7 cellular contexts compared by ENCODE assay signal in the genomic region with DNA sequence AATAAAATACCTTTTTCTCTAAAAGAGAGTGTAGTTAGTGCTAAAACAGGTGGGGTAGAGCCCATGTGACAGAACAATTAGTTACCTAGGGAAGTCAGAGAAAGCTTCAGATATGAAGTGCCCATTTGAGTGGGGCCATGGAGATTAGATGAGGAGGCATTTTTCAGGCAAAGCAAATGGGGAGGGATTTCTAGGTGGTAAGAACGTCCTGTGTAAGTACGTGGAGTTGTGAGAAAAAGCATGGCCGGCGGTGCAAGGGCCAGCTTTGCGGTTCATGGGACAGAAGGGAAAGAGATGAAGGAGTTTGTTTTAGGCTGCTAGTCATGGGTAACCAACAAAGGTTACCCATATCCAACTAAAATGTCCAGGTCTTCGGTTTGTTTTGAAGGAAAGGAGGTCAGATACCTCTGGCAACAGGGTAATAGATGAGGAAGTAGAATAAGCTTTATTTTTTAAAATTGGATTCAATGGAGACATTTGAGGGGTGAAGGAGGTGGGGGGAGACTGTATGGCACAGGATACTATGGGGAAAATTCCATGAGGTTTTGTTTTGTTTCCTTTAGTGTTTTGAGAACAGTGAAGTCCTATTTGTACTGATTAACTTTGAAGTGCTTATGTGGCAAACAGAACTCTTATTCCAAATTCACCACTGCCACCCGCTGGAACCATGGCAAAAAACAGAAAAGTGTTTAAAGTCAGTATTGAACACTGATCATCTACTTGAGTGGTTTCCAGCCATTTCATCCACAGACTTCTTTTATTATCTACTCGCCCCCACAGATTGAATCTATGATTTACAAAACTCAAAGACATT. TPM values are rescaled to one million over a fixed set of nuclear protein-coding genes. Genes with fewer than 3 reads are reported as not detected.
DNase-seq lines count a peak whose midpoint lies in the region; ATAC-seq and TF ChIP-seq lines count a peak whose summit lies in the region.

No MANE protein-coding gene starts in this region.

- WGBS in body of pancreas, 2 donors, result 50 to 51% methylated on average over 8 of the region's 8 CpGs
- no CpG with 5 or more reads among the region's 8 CpGs for WGBS in neuronal stem cell (ENCODE audit: extremely low coverage in 2 of 2, insufficient read length in 2 of 2, insufficient replicate concordance in 1 of 2), 2 donors
- 57 to 66% (median 59%) methylated on average over 8 of the region's 8 CpGs for WGBS in heart left ventricle, 4 donors

- TF ChIP-seq CTCF in body of pancreas (IDR thresholded peaks at IDR 0.05) (peak in 5 of 7 experiments; percentile 14 to 57 (median 47)), heart left ventricle (IDR thresholded peaks at IDR 0.05) (peak in 4 of 12 donors; percentile 6 to 21 (median 12))

- H3K4ac ChIP-seq in neuronal stem cell (ENCODE audit: low read length), result no peak overlapping the region

- no peak overlapping the region for H4K8ac ChIP-seq in neuronal stem cell (ENCODE audit: low read depth, low read length)

- no peak overlapping the region for H3K9ac ChIP-seq in neuronal stem cell (ENCODE audit: low read depth, low read length, poor library complexity)

- intact Hi-C loops in body of pancreas (cut with DNase I), result no loop called here
- intact Hi-C loops in heart left ventricle (cut with DNase I), result no loop called here

- H2BK5ac ChIP-seq in neuronal stem cell (ENCODE audit: low read length), result no peak overlapping the region

- no peak overlapping the region for H2AK5ac ChIP-seq in neuronal stem cell (ENCODE audit: low read depth, low read length)

- H3K4me1 ChIP-seq in body of pancreas (no peaks in the 10 kb centered on the region), neuronal stem cell (ENCODE audit: control insufficient read depth in 2 of 2, insufficient read depth in 1 of 2, low read depth in 1 of 2, low read length in 2 of 2) (peaks cover 0 to 4% of the 10 kb centered on the region in 2 donors), heart left ventricle (no peaks in the 10 kb centered on the region)

- H3K9me3 ChIP-seq in MG63, result no peaks in the 10 kb centered on the region
- H3K9me3 ChIP-seq in body of pancreas, result no peaks in the 10 kb centered on the region
- no peaks in the 10 kb centered on the region for H3K9me3 ChIP-seq in neuronal stem cell (replicated peaks in 1 of 2; ENCODE audit: control insufficient read depth in 2 of 2, insufficient read depth in 1 of 2, low read depth in 1 of 2, low read length in 2 of 2)
- H3K9me3 ChIP-seq in heart left ventricle, result no peaks in the 10 kb centered on the region

- no peaks in the 10 kb centered on the region for H3K79me1 ChIP-seq in neuronal stem cell (ENCODE audit: low read depth, low read length)

- no peak overlapping the region for H3K23ac ChIP-seq in neuronal stem cell (ENCODE audit: low read depth, low read length, poor library complexity)

- no peak overlapping the region for H3K14ac ChIP-seq in neuronal stem cell (ENCODE audit: low read length)

- H2BK15ac ChIP-seq in neuronal stem cell (ENCODE audit: low read length), result no peak overlapping the region

- H2BK120ac ChIP-seq in neuronal stem cell (ENCODE audit: low read depth, low read length), result no peak overlapping the region

- H3K27ac ChIP-seq in body of pancreas (no peak overlapping the region), neuronal stem cell (replicated peaks; ENCODE audit: low read length) (no peak overlapping the region), heart left ventricle (no peak overlapping the region)

- H2AFZ ChIP-seq in neuronal stem cell (ENCODE audit: low read length), result no peak overlapping the region

- ATAC-seq in body of pancreas (peak; percentile 56), heart left ventricle (no peak)

- no peak overlapping the region for H2BK12ac ChIP-seq in neuronal stem cell (ENCODE audit: low read length)

- no peak overlapping the region for H4K91ac ChIP-seq in neuronal stem cell (ENCODE audit: low read depth, low read length, poor library complexity)

- no peaks in the 10 kb centered on the region for H3K27me3 ChIP-seq in MG63
- no peaks in the 10 kb centered on the region for H3K27me3 ChIP-seq in body of pancreas
- H3K27me3 ChIP-seq in neuronal stem cell (ENCODE audit: control insufficient read depth in 3 of 3, insufficient read depth in 3 of 3, low read depth in 1 of 3, low read length in 3 of 3), result peaks cover 0 to 6% (median 0%) of the 10 kb centered on the region in 3 experiments
- H3K27me3 ChIP-seq in heart left ventricle, result peaks cover 0 to 15% (median 0%) of the 10 kb centered on the region in 9 donors

- H3K4me2 ChIP-seq in neuronal stem cell (ENCODE audit: insufficient read depth, low read length, poor library complexity, severe bottlenecking), result no peak overlapping the region

- TF ChIP-seq POLR2A in body of pancreas (IDR thresholded peaks at IDR 0.05), result no peak
- no peak for TF ChIP-seq POLR2A in heart left ventricle (IDR thresholded peaks at IDR 0.05)

- H3K18ac ChIP-seq in neuronal stem cell (ENCODE audit: low read length), result peak overlapping the region; percentile 35

- H3K4me3 ChIP-seq in MG63, result no peak overlapping the region
- H3K4me3 ChIP-seq in body of pancreas, result no peak overlapping the region
- no peak overlapping the region for H3K4me3 ChIP-seq in neuronal stem cell (ENCODE audit: low read length in 2 of 2)
- H3K4me3 ChIP-seq in heart left ventricle, result no peak overlapping the region

- peak; percentile 47 for DNase-seq in ELR (ENCODE audit: low read depth)
- DNase-seq in MG63, result peak; percentile 33
- peak; percentile 24 to 53 (median 42) for DNase-seq in body of pancreas
- peak; percentile 29 for DNase-seq in neuronal stem cell (ENCODE audit: low spot score)
- DNase-seq in stimulated activated CD8-positive, alpha-beta memory T cell treated with anti-CD3 and anti-CD28 coated beads, Interleukin-4, amount 100 ng/mL, for 48 hours, result no peak
- DNase-seq in heart left ventricle, result no peak
- DNase-seq in foreskin melanocyte, result no peak

- no peaks in the 10 kb centered on the region for H3K36me3 ChIP-seq in MG63
- no peaks in the 10 kb centered on the region for H3K36me3 ChIP-seq in body of pancreas (replicated peaks in 1 of 2; ENCODE audit: insufficient read depth in 1 of 2, low read depth in 2 of 2)
- no peaks in the 10 kb centered on the region for H3K36me3 ChIP-seq in neuronal stem cell (replicated peaks in 1 of 2; ENCODE audit: control insufficient read depth in 2 of 2, insufficient read depth in 2 of 2, low read length in 2 of 2)
- H3K36me3 ChIP-seq in heart left ventricle, result no peaks in the 10 kb centered on the region

RNA-seq across cellular contexts. Expression of gene SNRPF, which starts 10.0 kb away (rescaled TPM):
- 6.3 and 16.9 TPM in 2 replicates for total RNA-seq in MG63 (2014; rRNA removed; shearing (Covaris generic); ENCODE audit: low replicate concordance)
- 1 to 10 TPM; 6.7 to 7.6 TPM for total RNA-seq in body of pancreas
- polyA plus RNA-seq in neuronal stem cell (2013, experiment 1 of 2), result 137 TPM
- polyA plus RNA-seq in neuronal stem cell (2013, experiment 2 of 2), result 142 TPM
- total RNA-seq in heart left ventricle, result 10 to 100 TPM in 6 of 9 donors, 1 to 10 TPM in 3; 2.5 to 14.4 (median 11.0) TPM
- 10 to 100 TPM; 29.2 to 48.6 TPM for polyA plus RNA-seq in heart left ventricle

RNA-seq across cellular contexts. Expression of gene NTN4, which starts 58.2 kb away (rescaled TPM):
- 39.1 and 43.1 TPM in 2 replicates for total RNA-seq in MG63 (2014; rRNA removed; shearing (Covaris generic); ENCODE audit: low replicate concordance)
- total RNA-seq in body of pancreas (10 to 100 TPM; 47.7 to 62.0 TPM), heart left ventricle (100 to 1,000 TPM in 1 of 9 donors, 10 to 100 TPM in 8; 58.4 to 116 (median 71.5) TPM)
- 7.6 TPM for polyA plus RNA-seq in neuronal stem cell (2013, experiment 1 of 2)
- 7.6 TPM for polyA plus RNA-seq in neuronal stem cell (2013, experiment 2 of 2)
- polyA plus RNA-seq in heart left ventricle, result 10 to 100 TPM; 23.9 to 27.8 TPM

Comparison
In these comparisons a context has a peak if more than half of its experiments do, and no peak if none do; other contexts are left out.
1. DNase-seq: peak in ELR (single experiment), MG63 (single experiment), body of pancreas (4 of 4) and neuronal stem cell (single experiment); none in stimulated activated CD8-positive, alpha-beta memory T cell treated with anti-CD3 and anti-CD28 coated beads, Interleukin-4, amount 100 ng/mL, for 48 hours (single experiment), heart left ventricle (0 of 5) and foreskin melanocyte (single experiment).